In genomic region chr15:100433304-100433703, GRCh38 we compare ENCODE assay signal across 17 cellular contexts.
DNase-seq lines count a peak whose midpoint lies in the region; ATAC-seq and TF ChIP-seq lines count a peak whose summit lies in the region.
"Had no signal": no experiment of that assay in that cellular context is flagged by ENCODE, and none has a peak within 500 bp of the region (broad histone marks: within the 10 kb centered on the region; RNA-seq: fewer than 3 reads in every experiment).

No MANE protein-coding gene starts in this region.

- no peak for DNase-seq in activated naive CD4-positive, alpha-beta T cell treated with anti-CD3 and anti-CD28 coated beads, Interleukin-2, amount 10 ng/mL, durations not matched to agents 7 days and 5 days
- DNase-seq in activated naive CD4-positive, alpha-beta T cell treated with anti-CD3 and anti-CD28 coated beads for 36 hours: no peak
- no peak for DNase-seq in neural progenitor cell (ENCODE audit: low spot score)
- DNase-seq in NCI-H1694 (lab: John Stamatoyannopoulos, UW): no peak
- no peak for DNase-seq in ecto neural progenitor cell (ENCODE audit: low spot score)
- DNase-seq: COR-L47, GF-D8, IMR-90, Karpas-422, NCI-H1048, NCI-H1436 treated with DMSO at 0.1 percent for 48 hours, NCI-H524, SJCRH30 had no signal

- ATAC-seq in HG03025 (IDR thresholded peaks at IDR 0.05; ENCODE audit: low FRiP score, unreplicated experiment): no peak

- H3K4me1 Mint-ChIP-seq in activated naive CD4-positive, alpha-beta T cell treated with anti-CD3 and anti-CD28 coated beads, Interleukin-2, amount 10 ng/mL, durations not matched to agents 7 days and 5 days: no peaks in the 10 kb centered on the region
- no peaks in the 10 kb centered on the region for H3K4me1 Mint-ChIP-seq in activated naive CD4-positive, alpha-beta T cell treated with anti-CD3 and anti-CD28 coated beads for 36 hours (ENCODE audit: low read depth)
- peaks cover 32% of the 10 kb centered on the region for H3K4me1 Mint-ChIP-seq in neural progenitor cell

- H3F3A ChIP-seq in Loucy (ENCODE audit: low read depth): no peaks in the 10 kb centered on the region
- no peaks in the 10 kb centered on the region for H3F3A ChIP-seq in neural progenitor cell (ENCODE audit: low read depth)

- no peaks in the 10 kb centered on the region for H3K79me2 ChIP-seq in Loucy (ENCODE audit: insufficient read depth, low read length)
- no peaks in the 10 kb centered on the region for H3K79me2 ChIP-seq in neural progenitor cell (ENCODE audit: low read depth)

- H3K9ac ChIP-seq in Loucy (ENCODE audit: low read depth, low read length, poor library complexity, severe bottlenecking) (no peak overlapping the region), neural progenitor cell (no peak overlapping the region)

- H3K9me3 ChIP-seq in Loucy (ENCODE audit: insufficient read depth, low read depth, low read length) (no peaks in the 10 kb centered on the region), neural progenitor cell (ENCODE audit: low read depth) (no peaks in the 10 kb centered on the region)
- H3K9me3 ChIP-seq: SJCRH30 had no signal

- no peaks in the 10 kb centered on the region for H3K27me3 Mint-ChIP-seq in activated naive CD4-positive, alpha-beta T cell treated with anti-CD3 and anti-CD28 coated beads, Interleukin-2, amount 10 ng/mL, durations not matched to agents 7 days and 5 days
- no peaks in the 10 kb centered on the region for H3K27me3 Mint-ChIP-seq in activated naive CD4-positive, alpha-beta T cell treated with anti-CD3 and anti-CD28 coated beads for 36 hours (ENCODE audit: low read depth)
- peaks cover 3% of the 10 kb centered on the region for H3K27me3 Mint-ChIP-seq in neural progenitor cell (ENCODE audit: insufficient read depth, low read depth)

- H3K36me3 Mint-ChIP-seq in activated naive CD4-positive, alpha-beta T cell treated with anti-CD3 and anti-CD28 coated beads, Interleukin-2, amount 10 ng/mL, durations not matched to agents 7 days and 5 days: no peaks in the 10 kb centered on the region
- H3K36me3 Mint-ChIP-seq in activated naive CD4-positive, alpha-beta T cell treated with anti-CD3 and anti-CD28 coated beads for 36 hours (ENCODE audit: low read depth): no peaks in the 10 kb centered on the region
- no peaks in the 10 kb centered on the region for H3K36me3 Mint-ChIP-seq in neural progenitor cell
- H3K36me3 Mint-ChIP-seq: CD14-positive monocyte had no signal

- H3K9me3 Mint-ChIP-seq in activated naive CD4-positive, alpha-beta T cell treated with anti-CD3 and anti-CD28 coated beads, Interleukin-2, amount 10 ng/mL, durations not matched to agents 7 days and 5 days: peaks cover 3% of the 10 kb centered on the region
- H3K9me3 Mint-ChIP-seq in activated naive CD4-positive, alpha-beta T cell treated with anti-CD3 and anti-CD28 coated beads for 36 hours: peaks cover 3% of the 10 kb centered on the region
- H3K9me3 Mint-ChIP-seq in neural progenitor cell: peaks cover 2% of the 10 kb centered on the region

- H3K27ac ChIP-seq in VCaP: no peak overlapping the region
- H3K27ac ChIP-seq in neural progenitor cell: no peak overlapping the region
- H3K27ac ChIP-seq: SJCRH30 had no signal

- intact Hi-C loops in activated naive CD4-positive, alpha-beta T cell treated with anti-CD3 and anti-CD28 coated beads for 36 hours (cut with micrococcal nuclease): no loop called here

- H3K4me3 Mint-ChIP-seq in activated naive CD4-positive, alpha-beta T cell treated with anti-CD3 and anti-CD28 coated beads, Interleukin-2, amount 10 ng/mL, durations not matched to agents 7 days and 5 days: no peak overlapping the region
- H3K4me3 Mint-ChIP-seq in activated naive CD4-positive, alpha-beta T cell treated with anti-CD3 and anti-CD28 coated beads for 36 hours: no peak overlapping the region
- no peak overlapping the region for H3K4me3 Mint-ChIP-seq in neural progenitor cell
- H3K4me3 Mint-ChIP-seq: CD14-positive monocyte had no signal

- no peaks in the 10 kb centered on the region for H4K20me1 ChIP-seq in Loucy (ENCODE audit: insufficient read depth, low read length, poor library complexity, severe bottlenecking)
- H4K20me1 ChIP-seq in neural progenitor cell (ENCODE audit: low read depth): no peaks in the 10 kb centered on the region

- H3K27me3 ChIP-seq in Loucy (ENCODE audit: insufficient read depth, low read length, poor library complexity, severe bottlenecking) (no peaks in the 10 kb centered on the region), neural progenitor cell (no peaks in the 10 kb centered on the region)
- H3K27me3 ChIP-seq: SJCRH30 had no signal

- H3K36me3 ChIP-seq in Loucy (ENCODE audit: insufficient read depth, low read length): no peaks in the 10 kb centered on the region
- H3K36me3 ChIP-seq in neural progenitor cell: no peaks in the 10 kb centered on the region
- H3K36me3 ChIP-seq: SJCRH30 had no signal

- no peak overlapping the region for H2AFZ ChIP-seq in Loucy (ENCODE audit: low read length)
- H2AFZ ChIP-seq in neural progenitor cell (replicated peaks): no peak overlapping the region

- H3K4me1 ChIP-seq in Loucy (ENCODE audit: insufficient read depth, low read length, poor library complexity, severe bottlenecking): peaks cover 20% of the 10 kb centered on the region
- H3K4me1 ChIP-seq in neural progenitor cell: no peaks in the 10 kb centered on the region
- H3K4me1 ChIP-seq: SJCRH30 had no signal

- CTCF ChIA-PET in activated naive CD4-positive, alpha-beta T cell treated with anti-CD3 and anti-CD28 coated beads, Interleukin-2, amount 10 ng/mL, durations not matched to agents 7 days and 5 days (lab: Charles Lee): interaction anchor here (0.7 to 1.8 kb wide), 4 partner anchors 139 to 442 kb away, joined by 3 to 7 read pairs (median 5); no protein-coding TSS in a partner anchor
- CTCF ChIA-PET in activated naive CD4-positive, alpha-beta T cell treated with anti-CD3 and anti-CD28 coated beads for 36 hours (lab: Charles Lee): interaction anchor here (0.6 kb wide), 3 partner anchors 95 to 573 kb away, joined by 3 to 5 read pairs (median 3); no protein-coding TSS in a partner anchor

- no peaks in the 10 kb centered on the region for H3K9me2 ChIP-seq in Loucy (replicated peaks; ENCODE audit: low read depth, low read length)

- H3K4me3 ChIP-seq in Loucy (ENCODE audit: low read length, poor library complexity, severe bottlenecking) (no peak overlapping the region), neural progenitor cell (no peak overlapping the region)
- H3K4me3 ChIP-seq: SJCRH30 had no signal

- 0 out of 2 replicates have a peak, but pooled peaks have one; percentile 17 for TF ChIP-seq CTCF in Loucy (conservative IDR thresholded peaks at IDR 0.05; ENCODE audit: low read length)
- TF ChIP-seq CTCF in VCaP (conservative IDR thresholded peaks at IDR 0.05): peak; percentile 29; the same call in 1 of the 2 replicates
- no peak for TF ChIP-seq CTCF in neural progenitor cell (IDR thresholded peaks at IDR 0.05)

- no peak overlapping the region for H3K4me2 ChIP-seq in Loucy (ENCODE audit: low read depth, low read length, poor library complexity, severe bottlenecking)
- no peak overlapping the region for H3K4me2 ChIP-seq in neural progenitor cell

- peak overlapping the region; percentile 28 for H3K27ac Mint-ChIP-seq in activated naive CD4-positive, alpha-beta T cell treated with anti-CD3 and anti-CD28 coated beads, Interleukin-2, amount 10 ng/mL, durations not matched to agents 7 days and 5 days
- H3K27ac Mint-ChIP-seq in activated naive CD4-positive, alpha-beta T cell treated with anti-CD3 and anti-CD28 coated beads for 36 hours: no peak overlapping the region
- peak overlapping the region; percentile 18 for H3K27ac Mint-ChIP-seq in neural progenitor cell
- H3K27ac Mint-ChIP-seq: CD14-positive monocyte had no signal
